Comparison of ENCODE assay signal across 8 cellular contexts in the genomic region with DNA sequence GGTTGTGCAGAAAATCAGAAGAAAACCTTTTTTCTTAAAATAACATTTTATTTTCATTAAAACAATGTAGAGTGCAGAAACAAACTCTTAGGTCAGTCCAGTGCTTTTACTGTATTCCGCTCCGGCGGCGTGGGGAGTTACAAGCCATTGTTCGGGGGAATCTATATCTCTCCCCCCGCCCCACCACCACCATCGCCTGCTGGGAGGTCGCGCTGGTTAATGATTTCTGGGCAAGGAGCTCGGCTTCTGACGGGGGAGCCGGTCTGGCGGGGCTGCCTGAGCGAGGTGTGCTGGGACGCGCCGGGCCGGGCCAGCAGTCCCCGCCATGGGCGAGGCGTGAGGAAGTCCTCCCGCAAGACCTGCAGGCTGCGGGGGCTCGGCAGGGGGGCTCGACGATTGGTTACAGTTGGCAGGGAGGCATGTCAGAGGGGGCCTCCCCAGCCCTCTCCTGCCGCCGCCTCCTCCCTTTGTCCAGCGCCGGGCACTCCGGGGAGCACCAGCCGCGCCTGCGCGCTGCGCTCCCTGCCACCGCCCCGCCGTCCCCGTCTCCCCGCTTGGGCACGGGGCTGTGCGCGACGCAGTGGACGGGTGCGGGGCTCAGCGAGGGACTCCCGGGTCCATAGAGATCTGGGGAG. TPM values are rescaled to one million over a fixed set of nuclear protein-coding genes. Genes with fewer than 3 reads are reported as not detected.
DNase-seq lines count a peak whose midpoint lies in the region; ATAC-seq and TF ChIP-seq lines count a peak whose summit lies in the region.

No MANE protein-coding gene starts in this region.

- TF ChIP-seq POLR2A in NB4 (IDR thresholded peaks at IDR 0.05; ENCODE audit: extremely low read depth, insufficient read length) (peak; percentile 71), spleen (IDR thresholded peaks at IDR 0.05) (peak in 1 of 3 donors; percentile 2)

- H3K9me3 ChIP-seq in WERI-Rb-1 (ENCODE audit: severe bottlenecking) (no peaks in the 10 kb centered on the region), colonic mucosa (no peaks in the 10 kb centered on the region), spleen (no peaks in the 10 kb centered on the region)

- peak overlapping the region; percentile 78 to 90 for H3K9ac ChIP-seq in colonic mucosa (ENCODE audit: low read depth in 2 of 2, low read length in 2 of 2)

- peak; percentile 92 for DNase-seq in NB4 (ENCODE audit: low read depth)
- DNase-seq in WERI-Rb-1 = peak; percentile 77
- peak; percentile 78 for DNase-seq in colonic mucosa
- peak; percentile 86 for DNase-seq in kidney glomerular epithelial cell (lab: John Stamatoyannopoulos, UW)
- DNase-seq in spleen = no peak

- no peaks in the 10 kb centered on the region for H3K27me3 ChIP-seq in ACC112 (ENCODE audit: insufficient read depth, low read length)
- H3K27me3 ChIP-seq in WERI-Rb-1 (ENCODE audit: insufficient read depth, low read depth, severe bottlenecking) = peaks cover 7% of the 10 kb centered on the region
- H3K27me3 ChIP-seq in colonic mucosa = no peaks in the 10 kb centered on the region
- H3K27me3 ChIP-seq in spleen (replicated peaks in 1 of 7) = no peaks in the 10 kb centered on the region

- TF ChIP-seq CTCF in NB4 (IDR thresholded peaks at IDR 0.05; ENCODE audit: low read depth, low read length) (no peak), WERI-Rb-1 (IDR thresholded peaks at IDR 0.05; ENCODE audit: low read depth, low read length) (no peak), colonic mucosa (IDR thresholded peaks at IDR 0.05) (no peak), spleen (IDR thresholded peaks at IDR 0.05 in 8 of 11, conservative IDR thresholded peaks at IDR 0.05 in 3 of 11) (no peak)

- peak; percentile 26 for ATAC-seq in GM18511 (IDR thresholded peaks at IDR 0.05; ENCODE audit: unreplicated experiment)
- ATAC-seq in GM21381 (IDR thresholded peaks at IDR 0.05; ENCODE audit: unreplicated experiment) = no peak

- H3K4me1 ChIP-seq in ACC112 (ENCODE audit: control insufficient read depth, insufficient read depth, low read length, unreplicated experiment) (peaks cover 24% of the 10 kb centered on the region), colonic mucosa (peaks cover 12% of the 10 kb centered on the region), spleen (peaks cover 12 to 87% (median 55%) of the 10 kb centered on the region in 6 donors)

- H2AFZ ChIP-seq in ACC112 (ENCODE audit: low read length, unreplicated experiment) = peak overlapping the region; percentile 54

- H3K36me3 ChIP-seq in ACC112 (ENCODE audit: insufficient read depth, low read length) = peaks cover 24% of the 10 kb centered on the region
- no peaks in the 10 kb centered on the region for H3K36me3 ChIP-seq in WERI-Rb-1
- no peaks in the 10 kb centered on the region for H3K36me3 ChIP-seq in colonic mucosa
- peaks cover 0 to 24% (median 13%) of the 10 kb centered on the region in 6 donors for H3K36me3 ChIP-seq in spleen

- H3K27ac ChIP-seq in ACC112 (ENCODE audit: low read depth, low read length) (peak overlapping the region; percentile 86), WERI-Rb-1 (peak overlapping the region; percentile 76), colonic mucosa (peak overlapping the region; percentile 99), spleen (peak overlapping the region; percentile 97 to 100 (median 98))

- H3K79me2 ChIP-seq in ACC112 (ENCODE audit: control insufficient read depth, insufficient read depth, low read length, unreplicated experiment) = peaks cover 52% of the 10 kb centered on the region

- H3K4me3 ChIP-seq in ACC112 (ENCODE audit: low read depth, low read length) (peak overlapping the region; percentile 93), NB4 (ENCODE audit: low read depth, low read length) (peak overlapping the region; percentile 69), WERI-Rb-1 (ENCODE audit: low read depth, low read length) (peak overlapping the region; percentile 77), colonic mucosa (peak overlapping the region; percentile 70), spleen (peak overlapping the region; percentile 79 to 93 (median 84))

- 1 to 2% (median 1%) methylated on average over 13 to 49 of the region's 49 CpGs for WGBS in spleen, 5 donors

- intact Hi-C loops in colonic mucosa (cut with DNase I) (loop anchor here (10.0 kb wide), 1 partner anchor 171 kb away; a partner anchor contains a TSS), spleen (cut with DNase I; ENCODE audit: low total_unique reads) (loop anchor here (5.0 to 10.0 kb wide), 2 partner anchors 169 to 299 kb away; a partner anchor contains a TSS)

RNA-seq across cellular contexts. Expression of a gene that starts 1.0 kb away (rescaled TPM):
- total RNA-seq in colonic mucosa (10 to 100 TPM; 53.8 to 97.6 TPM), spleen (100 to 1,000 TPM; 104 to 193 (median 143) TPM)
- 10 to 100 TPM; 34.7 to 43.0 (median 35.1) TPM for polyA plus RNA-seq in spleen
